In the genomic region with DNA sequence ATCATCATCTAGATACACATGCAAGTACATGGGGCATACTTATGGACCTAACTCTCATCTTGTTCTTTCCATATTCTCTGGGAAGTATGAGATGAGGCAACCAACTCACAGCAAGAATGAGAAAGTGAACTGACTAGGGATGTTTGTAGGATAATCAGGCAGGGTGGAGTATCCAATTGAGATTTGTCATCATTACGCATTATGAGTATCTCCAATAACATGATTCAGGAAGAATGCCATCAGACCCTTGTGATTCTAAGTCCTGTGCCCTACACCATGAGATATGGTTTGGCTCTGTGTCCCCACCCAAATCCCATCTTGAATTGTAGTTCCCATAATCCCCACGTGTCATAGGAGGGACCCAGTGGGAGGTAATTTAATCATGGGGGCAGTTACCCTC, we compare ENCODE assay signal across 16 cellular contexts.
"Had no signal": no experiment of that assay in that cellular context is flagged by ENCODE, and none has a peak within 500 bp of the region (broad histone marks: within the 10 kb centered on the region; RNA-seq: fewer than 3 reads in every experiment).

No MANE protein-coding gene starts in this region.

- ATAC-seq: heart right ventricle, left lobe of liver, natural killer cell, sciatic nerve had no signal

- H3K27ac ChIP-seq: colonic mucosa, spleen, stomach had no signal

- H3K27me3 ChIP-seq: colonic mucosa, heart right ventricle, spleen, stomach had no signal

- H3K36me3 ChIP-seq: colonic mucosa, heart right ventricle, spleen, stomach had no signal

- H3K4me1 ChIP-seq: colonic mucosa, spleen, stomach had no signal

- H3K4me3 ChIP-seq: colonic mucosa, heart right ventricle, spleen, stomach had no signal

- DNase-seq: colonic mucosa; dermis blood vessel endothelial cell; erythroblast; heart right ventricle; islet precursor cell; natural killer cell; posterior cingulate gyrus; spleen; stimulated activated CD4-positive, alpha-beta T cell treated with anti-CD3 and anti-CD28 coated beads, Interleukin-15, amount 100 ng/mL, for 24 hours; stimulated activated CD4-positive, alpha-beta T cell treated with anti-CD3 and anti-CD28 coated beads, Interleukin-1b, Interleukin-23, amount 100 ng/mL, for 48 hours; stimulated activated CD4-positive, alpha-beta T cell treated with anti-CD3 and anti-CD28 coated beads, Interleukin-4, amount 100 ng/mL, for 24 hours; stimulated activated naive B cell treated with anti-CD40 and anti-IgM and Interleukin-4, amounts not matched to agents 10 μg/mL and 1 μg/mL and 100 μg/mL, for 72 hours; stomach; trophoblast cell had no signal

- H3K9me3 ChIP-seq: colonic mucosa had no signal
